7 cellular contexts compared by ENCODE assay signal in genomic region chr4:1476140-1476513, GRCh38.
"Had no signal": no experiment of that assay in that cellular context is flagged by ENCODE, and none has a peak within 500 bp of the region (broad histone marks: within the 10 kb centered on the region; RNA-seq: fewer than 3 reads in every experiment).

No MANE protein-coding gene starts in this region.

- H3K9me3 ChIP-seq: HAP-1 had no signal

- H2AFZ ChIP-seq: GM23338 had no signal

- H3K36me3 ChIP-seq: HAP-1 had no signal

- FAIRE-seq: HepG2, K562 had no signal

- H3K27ac Mint-ChIP-seq: GM23338 had no signal

- H3K4me2 ChIP-seq: GM23338 had no signal

- ATAC-seq: GM23338, HCT116, HepG2, K562 had no signal

- DNase-seq: H7 had no signal

- H3K4me1 Mint-ChIP-seq: GM23338 had no signal

- H3K27ac ChIP-seq: HL-60 had no signal

- H3K4me3 ChIP-seq: GM23338, HAP-1, K562 had no signal

- H3K4me1 ChIP-seq: HAP-1 had no signal

- H3K4me3 Mint-ChIP-seq: GM23338 had no signal
